ENCODE assay signal across 31 cellular contexts in genomic region chr12:43281563-43281962, GRCh38.
DNase-seq lines count a peak whose midpoint lies in the region; ATAC-seq and TF ChIP-seq lines count a peak whose summit lies in the region.
"Had no signal": no experiment of that assay in that cellular context is flagged by ENCODE, and none has a peak within 500 bp of the region (broad histone marks: within the 10 kb centered on the region; RNA-seq: fewer than 3 reads in every experiment).

No MANE protein-coding gene starts in this region.

- CTCF ChIA-PET in WTC11 (lab: Charles Lee) = interaction anchor here (0.9 to 2.3 kb wide), 4 partner anchors 57 to 799 kb away, joined by 3 to 9 read pairs (median 4); partner anchors contain the start of gene PRICKLE1

- in situ Hi-C loops in HAP-1 (cut with MboI; ENCODE audit: low sequenced_read_pairs) = loop anchor here (25.0 kb wide), 2 partner anchors 694 to 794 kb away; partner anchors contain the start of gene PRICKLE1

- WGBS in mesenchymal stem cell = 63% methylated on average over 1 of the region's 3 CpGs
- WGBS in smooth muscle cell (ENCODE audit: low lambda C conversion rate) = 66% methylated on average over 3 of the region's 3 CpGs

- no peak overlapping the region for H4K91ac ChIP-seq in mesenchymal stem cell (ENCODE audit: low read length)

- H3K4me3 Mint-ChIP-seq in WTC11 = no peak overlapping the region
- no peak overlapping the region for H3K4me3 Mint-ChIP-seq in activated T-helper 2 cell treated with anti-CD3 and anti-CD28 coated beads, Interferon-gamma antibody, Interleukin-2, Interleukin-4, amounts not matched to agents 10 μg/mL and 5 μg/mL and 100 μg/mL, durations not matched to agents 14 hours and 24 hours and 36 hours (ENCODE audit: low read depth)
- H3K4me3 Mint-ChIP-seq: activated CD4-positive, alpha-beta memory T cell treated with anti-CD3 and anti-CD28 coated beads for 36 hours; activated T-helper 1 cell treated with anti-CD3 and anti-CD28 coated beads, Interleukin-12 subunit alpha, Interleukin-12 subunit beta, Interleukin-2, Interleukin-4 antibody, amounts not matched to agents 30 ng/mL and 10 ng/mL and 1 ng/mL, durations not matched to agents 14 hours and 24 hours and 36 hours; brain; T-helper 2 cell treated with Interferon-gamma antibody and Interleukin-4, amounts not matched to agents 5 μg/mL and 100 μg/mL, for 36 hours had no signal

- peaks cover 8% of the 10 kb centered on the region for H3F3A ChIP-seq in smooth muscle cell (ENCODE audit: low read depth)

- H3K9ac ChIP-seq in mesenchymal stem cell (ENCODE audit: low read length) = peak overlapping the region; percentile 34
- H3K9ac ChIP-seq in smooth muscle cell (ENCODE audit: low read depth) = no peak overlapping the region

- no peak overlapping the region for H3K14ac ChIP-seq in mesenchymal stem cell (ENCODE audit: low read length in 2 of 2)

- peak overlapping the region; percentile 10 for H2BK5ac ChIP-seq in mesenchymal stem cell (ENCODE audit: low read depth, low read length, poor library complexity, severe bottlenecking)

- H4K8ac ChIP-seq in mesenchymal stem cell (ENCODE audit: low read length) = no peak overlapping the region

- H3K4ac ChIP-seq in mesenchymal stem cell (ENCODE audit: low read depth in 1 of 2, low read length in 2 of 2) = no peak overlapping the region

- no peak for TF ChIP-seq CTCF in WTC11 (IDR thresholded peaks at IDR 0.05)
- TF ChIP-seq CTCF in smooth muscle cell (IDR thresholded peaks at IDR 0.05; ENCODE audit: borderline replicate concordance, insufficient read depth, poor library complexity, severe bottlenecking) = no peak

- H3K4me2 ChIP-seq in mesenchymal stem cell (ENCODE audit: low read length, poor library complexity, severe bottlenecking) (no peak overlapping the region), smooth muscle cell (peak overlapping the region; percentile 22)

- no peak overlapping the region for H3K4me3 ChIP-seq in HAP-1
- H3K4me3 ChIP-seq in mesenchymal stem cell (ENCODE audit: insufficient read depth in 1 of 2, low read depth in 1 of 2, low read length in 2 of 2) = no peak overlapping the region
- H3K4me3 ChIP-seq in smooth muscle cell = no peak overlapping the region
- H3K4me3 ChIP-seq in H7 (ENCODE audit: insufficient read depth, low read depth, low read length) = no peak overlapping the region
- H3K4me3 ChIP-seq: gastrocnemius medialis, Peyer's patch, right lobe of liver, stomach had no signal

- no peaks in the 10 kb centered on the region for H3K27me3 Mint-ChIP-seq in WTC11 (ENCODE audit: low read depth)
- no peaks in the 10 kb centered on the region for H3K27me3 Mint-ChIP-seq in activated T-helper 2 cell treated with anti-CD3 and anti-CD28 coated beads, Interferon-gamma antibody, Interleukin-2, Interleukin-4, amounts not matched to agents 10 μg/mL and 5 μg/mL and 100 μg/mL, durations not matched to agents 14 hours and 24 hours and 36 hours (ENCODE audit: low read depth)
- H3K27me3 Mint-ChIP-seq: activated CD4-positive, alpha-beta memory T cell treated with anti-CD3 and anti-CD28 coated beads for 36 hours; brain; progenitor cell of endocrine pancreas had no signal

- no peak overlapping the region for H2BK12ac ChIP-seq in mesenchymal stem cell (ENCODE audit: low read length in 2 of 2)

- POLR2A ChIA-PET in WTC11 (lab: Charles Lee) = no interaction called here

- peaks cover 7% of the 10 kb centered on the region; the same call in 1 of the 2 replicates for H3K36me3 Mint-ChIP-seq in WTC11
- H3K36me3 Mint-ChIP-seq in activated T-helper 2 cell treated with anti-CD3 and anti-CD28 coated beads, Interferon-gamma antibody, Interleukin-2, Interleukin-4, amounts not matched to agents 10 μg/mL and 5 μg/mL and 100 μg/mL, durations not matched to agents 14 hours and 24 hours and 36 hours (ENCODE audit: low read depth) = no peaks in the 10 kb centered on the region
- H3K36me3 Mint-ChIP-seq: activated CD4-positive, alpha-beta memory T cell treated with anti-CD3 and anti-CD28 coated beads for 36 hours; brain had no signal

- no peak overlapping the region for H3K27ac Mint-ChIP-seq in WTC11
- no peak overlapping the region for H3K27ac Mint-ChIP-seq in activated T-helper 2 cell treated with anti-CD3 and anti-CD28 coated beads, Interferon-gamma antibody, Interleukin-2, Interleukin-4, amounts not matched to agents 10 μg/mL and 5 μg/mL and 100 μg/mL, durations not matched to agents 14 hours and 24 hours and 36 hours
- H3K27ac Mint-ChIP-seq: activated CD4-positive, alpha-beta memory T cell treated with anti-CD3 and anti-CD28 coated beads for 36 hours; activated T-helper 1 cell treated with anti-CD3 and anti-CD28 coated beads, Interleukin-12 subunit alpha, Interleukin-12 subunit beta, Interleukin-2, Interleukin-4 antibody, amounts not matched to agents 30 ng/mL and 10 ng/mL and 1 ng/mL, durations not matched to agents 14 hours and 24 hours and 36 hours; progenitor cell of endocrine pancreas; T-helper 2 cell treated with Interferon-gamma antibody and Interleukin-4, amounts not matched to agents 5 μg/mL and 100 μg/mL, for 36 hours had no signal

- H3K4me1 ChIP-seq in HAP-1 (peaks cover 14% of the 10 kb centered on the region; the same call in 1 of the 2 replicates), mesenchymal stem cell (ENCODE audit: control insufficient read depth, insufficient read depth, low read depth, low read length) (peaks cover 6% of the 10 kb centered on the region), smooth muscle cell (ENCODE audit: low read depth) (peaks cover 24% of the 10 kb centered on the region)
- H3K4me1 ChIP-seq: Caco-2, gastrocnemius medialis, Peyer's patch, right lobe of liver had no signal

- H3K79me1 ChIP-seq in mesenchymal stem cell (replicated peaks; ENCODE audit: low read length, poor library complexity, severe bottlenecking) = peaks cover 2% of the 10 kb centered on the region

- no peak overlapping the region for H2BK15ac ChIP-seq in mesenchymal stem cell (ENCODE audit: low read depth, poor library complexity, severe bottlenecking)

- H3K9me3 Mint-ChIP-seq in WTC11 = peaks cover 11% of the 10 kb centered on the region
- H3K9me3 Mint-ChIP-seq in activated T-helper 2 cell treated with anti-CD3 and anti-CD28 coated beads, Interferon-gamma antibody, Interleukin-2, Interleukin-4, amounts not matched to agents 10 μg/mL and 5 μg/mL and 100 μg/mL, durations not matched to agents 14 hours and 24 hours and 36 hours = no peaks in the 10 kb centered on the region
- H3K9me3 Mint-ChIP-seq: activated CD4-positive, alpha-beta memory T cell treated with anti-CD3 and anti-CD28 coated beads for 36 hours; activated T-helper 1 cell treated with anti-CD3 and anti-CD28 coated beads, Interleukin-12 subunit alpha, Interleukin-12 subunit beta, Interleukin-2, Interleukin-4 antibody, amounts not matched to agents 30 ng/mL and 10 ng/mL and 1 ng/mL, durations not matched to agents 14 hours and 24 hours and 36 hours; T-helper 2 cell treated with Interferon-gamma antibody and Interleukin-4, amounts not matched to agents 5 μg/mL and 100 μg/mL, for 36 hours had no signal

- no peaks in the 10 kb centered on the region for H3K9me3 ChIP-seq in HAP-1
- H3K9me3 ChIP-seq in mesenchymal stem cell (ENCODE audit: control insufficient read depth, low read length) = no peaks in the 10 kb centered on the region
- H3K9me3 ChIP-seq in smooth muscle cell (replicated peaks; ENCODE audit: low read depth) = no peaks in the 10 kb centered on the region
- H3K9me3 ChIP-seq: Caco-2, gastrocnemius medialis, Peyer's patch, right lobe of liver, stomach had no signal

- no peak overlapping the region for H2AFZ ChIP-seq in mesenchymal stem cell (ENCODE audit: low read depth, low read length)
- peak overlapping the region; percentile 52 for H2AFZ ChIP-seq in smooth muscle cell (ENCODE audit: low read depth)

- H3K36me3 ChIP-seq in HAP-1 (replicated peaks) (no peaks in the 10 kb centered on the region), mesenchymal stem cell (ENCODE audit: control insufficient read depth in 1 of 2, insufficient read depth in 2 of 2, low read depth in 1 of 2, low read length in 2 of 2) (no peaks in the 10 kb centered on the region), smooth muscle cell (ENCODE audit: low read depth) (no peaks in the 10 kb centered on the region), H7 (replicated peaks; ENCODE audit: control insufficient read depth, insufficient read depth, low read length) (no peaks in the 10 kb centered on the region)
- H3K36me3 ChIP-seq: gastrocnemius medialis, Peyer's patch, right lobe of liver, stomach had no signal

- DNase-seq in HAP-1 (ENCODE audit: low spot score in 2 of 2) (peak; percentile 15 to 18), WTC11 (ENCODE audit: low spot score) (no peak), mesenchymal stem cell (no peak), smooth muscle cell (lab: John Stamatoyannopoulos, UW; ENCODE audit: unreplicated experiment) (no peak), H7 (no peak), Kasumi-1 (lab: John Stamatoyannopoulos, UW) (no peak)
- no peak for DNase-seq in activated T-helper 2 cell treated with anti-CD3 and anti-CD28 coated beads, Interferon-gamma antibody, Interleukin-2, Interleukin-4, amounts not matched to agents 10 μg/mL and 5 μg/mL and 100 μg/mL, durations not matched to agents 14 hours and 24 hours and 36 hours (ENCODE audit: low spot score)
- DNase-seq: activated CD4-positive, alpha-beta memory T cell treated with anti-CD3 and anti-CD28 coated beads for 36 hours; activated CD4-positive, alpha-beta T cell treated with anti-CD3 and anti-CD28 coated beads for 1 hour; activated CD8-positive, alpha-beta memory T cell treated with anti-CD3 and anti-CD28 coated beads, Interleukin-2, amount 50 U/mL, for 4 hours; activated naive CD4-positive, alpha-beta T cell treated with anti-CD3 and anti-CD28 coated beads, Interleukin-2, amount 50 U/mL, for 16 hours; C1 segment of cervical spinal cord; Caco-2; cerebellar nuclear complex; DND-41; gastrocnemius medialis; GF-D8; GOT3; left cardiac atrium; NCI-H1092; NCI-H2171; NCI-H510A treated with DMSO at 0.1 percent for 48 hours; Peyer's patch; right lobe of liver; SHP77; stimulated activated CD8-positive, alpha-beta memory T cell treated with anti-CD3 and anti-CD28 coated beads, Interleukin-4, amount 100 ng/mL, for 48 hours; stomach had no signal

- H3K27me3 ChIP-seq in HAP-1 (ENCODE audit: low read depth) (no peaks in the 10 kb centered on the region), mesenchymal stem cell (ENCODE audit: control insufficient read depth in 1 of 2, insufficient read depth in 1 of 2, low read length in 2 of 2) (no peaks in the 10 kb centered on the region), smooth muscle cell (ENCODE audit: low read depth) (no peaks in the 10 kb centered on the region), H7 (ENCODE audit: control insufficient read depth, insufficient read depth, low read length) (no peaks in the 10 kb centered on the region)
- H3K27me3 ChIP-seq: gastrocnemius medialis, Peyer's patch, right lobe of liver, stomach had no signal

- H3K27ac ChIP-seq in mesenchymal stem cell (ENCODE audit: low read length, poor library complexity, severe bottlenecking) (peak overlapping the region; percentile 0), smooth muscle cell (ENCODE audit: low read depth) (peak overlapping the region; percentile 66)
- H3K27ac ChIP-seq: gastrocnemius medialis, Peyer's patch, right lobe of liver, stomach had no signal

- no peak overlapping the region for H3K23ac ChIP-seq in mesenchymal stem cell (ENCODE audit: low read length in 2 of 2)

- peak overlapping the region in 1 of 2 experiments; percentile 13 for H3K18ac ChIP-seq in mesenchymal stem cell (ENCODE audit: low read depth in 1 of 2, low read length in 2 of 2)

- no peak overlapping the region for H2BK120ac ChIP-seq in mesenchymal stem cell (ENCODE audit: low read depth, low read length)

- intact Hi-C loops in activated T-helper 2 cell treated with anti-CD3 and anti-CD28 coated beads, Interferon-gamma antibody, Interleukin-2, Interleukin-4, amounts not matched to agents 10 μg/mL and 5 μg/mL and 100 μg/mL, durations not matched to agents 14 hours and 24 hours and 36 hours (cut with micrococcal nuclease) = no loop called here

- H3K4me1 Mint-ChIP-seq in WTC11 = peaks cover 9% of the 10 kb centered on the region
- H3K4me1 Mint-ChIP-seq in activated T-helper 2 cell treated with anti-CD3 and anti-CD28 coated beads, Interferon-gamma antibody, Interleukin-2, Interleukin-4, amounts not matched to agents 10 μg/mL and 5 μg/mL and 100 μg/mL, durations not matched to agents 14 hours and 24 hours and 36 hours (ENCODE audit: low read depth) = no peaks in the 10 kb centered on the region

- peaks cover 7% of the 10 kb centered on the region for H3K79me2 ChIP-seq in smooth muscle cell (ENCODE audit: low read depth)

- ATAC-seq in WTC11 = peak; percentile 69
- ATAC-seq: gastrocnemius medialis, right lobe of liver had no signal

- H4K20me1 ChIP-seq in smooth muscle cell (ENCODE audit: low read depth) = no peaks in the 10 kb centered on the region

- H2AK5ac ChIP-seq in mesenchymal stem cell (ENCODE audit: low read length, severe bottlenecking) = peak overlapping the region; percentile 21

Comparison
In these comparisons a context has a peak if more than half of its experiments do, and no peak if none do; other contexts are left out.
1. DNase-seq: peak in HAP-1 (2 of 2); none in WTC11 (single experiment), mesenchymal stem cell (single experiment), smooth muscle cell (single experiment), H7 (single experiment), activated T-helper 2 cell treated with anti-CD3 and anti-CD28 coated beads, Interferon-gamma antibody, Interleukin-2, Interleukin-4, amounts not matched to agents 10 μg/mL and 5 μg/mL and 100 μg/mL, durations not matched to agents 14 hours and 24 hours and 36 hours (single experiment) and Kasumi-1 (0 of 2).